8 cellular contexts compared by ENCODE assay signal in the genomic region with DNA sequence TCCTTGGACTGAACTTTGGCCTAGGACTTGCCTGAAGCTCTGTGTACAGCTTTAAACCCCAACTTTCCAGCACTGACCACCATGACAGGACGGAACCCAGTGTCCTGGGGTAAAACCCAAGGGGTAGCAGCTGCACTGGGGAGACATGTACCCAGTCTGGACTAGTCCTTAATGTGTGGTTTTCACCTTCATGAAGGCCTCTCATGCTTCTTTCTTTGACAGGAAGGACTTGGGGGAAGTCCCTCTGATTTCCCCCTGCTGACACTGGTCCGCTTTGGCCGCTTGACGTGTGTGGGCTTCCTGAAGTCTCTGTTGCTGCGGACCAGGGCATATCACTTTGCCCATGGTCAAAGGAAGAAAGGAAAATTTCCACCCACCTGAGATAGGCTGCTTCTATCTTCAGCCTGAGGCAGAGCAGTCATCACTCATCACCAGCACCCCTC.
A peak's percentile ranks its signal among the peaks of the same experiment; 100 is the strongest.
DNase-seq lines count a peak whose midpoint lies in the region; ATAC-seq and TF ChIP-seq lines count a peak whose summit lies in the region.

No MANE protein-coding gene starts in this region.

- H3K4me3 ChIP-seq in effector memory CD4-positive, alpha-beta T cell (ENCODE audit: insufficient read depth, low read depth, low read length, poor library complexity, severe bottlenecking), result no peak overlapping the region

- H3K9me3 ChIP-seq in effector memory CD4-positive, alpha-beta T cell (ENCODE audit: control insufficient read depth, low read length), result no peaks in the 10 kb centered on the region

- no peaks in the 10 kb centered on the region for H3K36me3 ChIP-seq in effector memory CD4-positive, alpha-beta T cell (ENCODE audit: control insufficient read depth, insufficient read depth, low read length)

- no peak for TF ChIP-seq CTCF in GM20000 (IDR thresholded peaks at IDR 0.05; ENCODE audit: extremely low read depth, missing control alignments)

- H3K27ac ChIP-seq in effector memory CD4-positive, alpha-beta T cell (ENCODE audit: insufficient read depth, low read length, poor library complexity, severe bottlenecking), result peak overlapping the region; percentile 8

- ATAC-seq in GM18498 (IDR thresholded peaks at IDR 0.05; ENCODE audit: unreplicated experiment) (peak; percentile 58), HG03159 (IDR thresholded peaks at IDR 0.05; ENCODE audit: unreplicated experiment) (peak; percentile 38)

- no peaks in the 10 kb centered on the region for H3K27me3 ChIP-seq in effector memory CD4-positive, alpha-beta T cell (replicated peaks; ENCODE audit: control insufficient read depth, insufficient read depth, low read length, poor library complexity, severe bottlenecking)

- H3K4me1 ChIP-seq in effector memory CD4-positive, alpha-beta T cell (ENCODE audit: control insufficient read depth, insufficient read depth, low read length, poor library complexity, severe bottlenecking), result peaks cover 10% of the 10 kb centered on the region

- DNase-seq in GM20000 (ENCODE audit: low spot score) (peak; percentile 48), NCI-H2107 (lab: John Stamatoyannopoulos, UW) (no peak), HT-29 (ENCODE audit: low spot score) (no peak), DMS53 treated with DMSO at 0.1 percent for 48 hours (lab: John Stamatoyannopoulos, UW; ENCODE audit: unreplicated experiment) (no peak)
- no peak for DNase-seq in effector memory CD4-positive, alpha-beta T cell
- DNase-seq in stimulated activated CD4-positive, alpha-beta T cell treated with anti-CD3 and anti-CD28 coated beads, Interleukin-2, amount 100 ng/mL, for 48 hours, result no peak
